12 cellular contexts compared by ENCODE assay signal in the genomic region with DNA sequence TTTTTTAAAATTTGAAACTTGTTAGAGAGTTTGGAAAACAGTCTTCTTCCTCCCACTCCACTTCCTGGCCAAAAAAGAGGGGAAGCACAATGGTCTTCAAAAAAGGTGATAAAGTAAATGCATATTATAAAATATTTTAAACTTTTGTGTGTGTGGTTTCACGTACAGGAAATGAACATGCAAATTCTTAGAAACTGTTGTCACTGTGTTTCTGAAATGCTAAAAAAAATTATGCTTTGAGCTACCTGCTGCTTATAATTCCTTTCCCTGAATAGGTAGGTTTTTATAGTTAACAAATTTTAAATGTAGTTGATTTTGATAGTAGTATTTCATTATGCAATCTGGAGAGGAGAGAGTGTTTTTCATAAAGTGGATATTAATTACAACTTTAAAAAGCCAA. TPM values are rescaled to one million over a fixed set of nuclear protein-coding genes. Genes with fewer than 3 reads are reported as not detected.
DNase-seq lines count a peak whose midpoint lies in the region; ATAC-seq and TF ChIP-seq lines count a peak whose summit lies in the region.
"Had no signal": no experiment of that assay in that cellular context is flagged by ENCODE, and none has a peak within 500 bp of the region (broad histone marks: within the 10 kb centered on the region; RNA-seq: fewer than 3 reads in every experiment).

No MANE protein-coding gene starts in this region.

- H3K27ac Mint-ChIP-seq in activated naive CD8-positive, alpha-beta T cell treated with anti-CD3 and anti-CD28 coated beads for 36 hours: peak overlapping the region; percentile 93

- no peak overlapping the region for H2BK15ac ChIP-seq in IMR-90 (ENCODE audit: low read depth, low read length)

- H3K79me1 ChIP-seq in IMR-90 (ENCODE audit: low read depth in 1 of 2, low read length in 2 of 2): peaks cover 0 to 44% of the 10 kb centered on the region in 2 experiments; a peak in 3 of 4 replicates

- no peak overlapping the region for H4K8ac ChIP-seq in IMR-90 (ENCODE audit: low read depth in 2 of 2, low read length in 2 of 2)

- no peak overlapping the region for H2BK20ac ChIP-seq in IMR-90 (ENCODE audit: low read depth, low read length)

- no peak overlapping the region for H2BK120ac ChIP-seq in IMR-90 (ENCODE audit: low read depth, low read length)

- peaks cover 3% of the 10 kb centered on the region for H3K9me3 Mint-ChIP-seq in activated naive CD8-positive, alpha-beta T cell treated with anti-CD3 and anti-CD28 coated beads for 36 hours

- no peak for TF ChIP-seq RAD21 in IMR-90 (IDR thresholded peaks at IDR 0.05; ENCODE audit: low read length)

- no peaks in the 10 kb centered on the region for H3K36me3 ChIP-seq in IMR-90 (ENCODE audit: control insufficient read depth, insufficient read depth, low read length)
- no peaks in the 10 kb centered on the region for H3K36me3 ChIP-seq in vagina

- H3K9me1 ChIP-seq in IMR-90 (ENCODE audit: insufficient read depth, low read length): no peaks in the 10 kb centered on the region

- CTCF ChIA-PET in IMR-90 (lab: Yijun Ruan, JAX): no interaction called here

- dilution Hi-C loops in IMR-90 (cut with HindIII; ENCODE audit: low sequenced_read_pairs, unreplicated experiment): no loop called here

- no CpG with 5 or more reads among the region's 1 CpG for WGBS in IMR-90 (ENCODE audit: extremely low coverage in 2 of 2, insufficient read length in 1 of 2), 2 experiments

- no peak overlapping the region for H3K18ac ChIP-seq in IMR-90 (ENCODE audit: low read depth, low read length)

- no peak overlapping the region for H3K9ac ChIP-seq in IMR-90 (ENCODE audit: low read depth, low read length)

- H3K9me3 ChIP-seq in IMR-90 (ENCODE audit: control insufficient read depth, insufficient read depth, low read length) (no peaks in the 10 kb centered on the region), vagina (no peaks in the 10 kb centered on the region)

- H3K36me3 Mint-ChIP-seq in activated naive CD8-positive, alpha-beta T cell treated with anti-CD3 and anti-CD28 coated beads for 36 hours: peaks cover 24% of the 10 kb centered on the region

- no peak overlapping the region for H2BK5ac ChIP-seq in IMR-90 (ENCODE audit: low read depth, low read length, poor library complexity, severe bottlenecking)

- ATAC-seq in IMR-90 (ENCODE audit: low read depth) (no peak), HG02798 (IDR thresholded peaks at IDR 0.05; ENCODE audit: poor library complexity, unreplicated experiment) (no peak)

- no peak overlapping the region for H3K14ac ChIP-seq in IMR-90 (replicated peaks; ENCODE audit: low read depth, low read length)

- H3K4ac ChIP-seq in IMR-90 (ENCODE audit: low read depth, low read length): no peak overlapping the region

- H2AK5ac ChIP-seq in IMR-90 (ENCODE audit: low read depth, low read length): no peak overlapping the region

- peaks cover 31% of the 10 kb centered on the region for H4K20me1 ChIP-seq in IMR-90 (ENCODE audit: insufficient read depth, low read length)

- H2AK9ac ChIP-seq in IMR-90 (replicated peaks; ENCODE audit: low read depth, low read length, poor library complexity): no peak overlapping the region

- no peak overlapping the region for H3K56ac ChIP-seq in IMR-90 (ENCODE audit: extremely low read depth, insufficient read depth, low read length)

- H4K91ac ChIP-seq in IMR-90 (ENCODE audit: insufficient read depth, low read depth, low read length): no peak overlapping the region

- peaks cover 48% of the 10 kb centered on the region for H3K4me1 Mint-ChIP-seq in activated naive CD8-positive, alpha-beta T cell treated with anti-CD3 and anti-CD28 coated beads for 36 hours

- no peak overlapping the region for H3K27ac ChIP-seq in IMR-90 (ENCODE audit: insufficient read depth, low read length)
- no peak overlapping the region for H3K27ac ChIP-seq in vagina

- no peak overlapping the region for H3K23ac ChIP-seq in IMR-90 (ENCODE audit: low read depth, low read length)

- peak overlapping the region; percentile 97 for H3K4me3 Mint-ChIP-seq in activated naive CD8-positive, alpha-beta T cell treated with anti-CD3 and anti-CD28 coated beads for 36 hours

- POLR2A ChIA-PET in IMR-90 (lab: Charles Lee; ENCODE audit: unreplicated experiment): no interaction called here

- in situ Hi-C loops in IMR-90 (cut with MboI; ENCODE audit: low sequenced_read_pairs): no loop called here

- no TSS peak for BruUV-seq in IMR-90 (replicated peaks; lab: Mats Ljungman, UMichigan)

- 0 out of 2 replicates have a peak overlapping the region, but pooled peaks have one; percentile 4 for H3K4me2 ChIP-seq in IMR-90 (ENCODE audit: low read depth, low read length)

- no peak overlapping the region for H2AFZ ChIP-seq in IMR-90 (replicated peaks; ENCODE audit: low read length, poor library complexity)

- H3K4me3 ChIP-seq in IMR-90 (ENCODE audit: insufficient read depth, low read depth, low read length) (no peak overlapping the region), vagina (no peak overlapping the region)

- no peaks in the 10 kb centered on the region for H3K27me3 Mint-ChIP-seq in activated naive CD8-positive, alpha-beta T cell treated with anti-CD3 and anti-CD28 coated beads for 36 hours

- peak; percentile 14 for DNase-seq in CD1c-positive myeloid dendritic cell (ENCODE audit: extremely low spot score)
- DNase-seq in IMR-90: no peak
- no peak for DNase-seq in activated naive CD8-positive, alpha-beta T cell treated with anti-CD3 and anti-CD28 coated beads for 36 hours
- DNase-seq in lung microvascular endothelial cell (ENCODE audit: low read depth in 2 of 2): peak; percentile 42 to 43
- no peak for DNase-seq in vagina (ENCODE audit: extremely low spot score in 2 of 2)
- no peak for DNase-seq in Ammon's horn (ENCODE audit: low spot score)
- no peak for DNase-seq in NCI-H1105 treated with DMSO at 0.1 percent for 48 hours (lab: John Stamatoyannopoulos, UW)
- DNase-seq: activated CD4-positive, alpha-beta T cell treated with anti-CD3 and anti-CD28 coated beads, Interleukin-2, amount 50 U/mL, for 48 hours; H7; hippocampal formation; NCI-H2081 treated with DMSO at 0.1 percent for 48 hours had no signal

- TF ChIP-seq POLR2A in IMR-90 (IDR thresholded peaks at IDR 0.05; ENCODE audit: low read depth, low read length) (no peak), vagina (IDR thresholded peaks at IDR 0.05) (no peak)

- intact Hi-C loops in IMR-90 (cut with micrococcal nuclease) (no loop called here), vagina (cut with DNase I) (loop anchor here (5.0 kb wide), 1 partner anchor 71 kb away; the partner anchor contains the start of gene TM7SF3)

- TF ChIP-seq CTCF in IMR-90 (conservative IDR thresholded peaks at IDR 0.05; ENCODE audit: low read depth, low read length) (no peak), vagina (IDR thresholded peaks at IDR 0.05) (no peak)

- no peaks in the 10 kb centered on the region for H3K27me3 ChIP-seq in IMR-90 (ENCODE audit: control insufficient read depth, insufficient read depth, low read length)
- H3K27me3 ChIP-seq in vagina: no peaks in the 10 kb centered on the region

- H4K5ac ChIP-seq in IMR-90 (ENCODE audit: low read depth, low read length): no peak overlapping the region

- H3K4me1 ChIP-seq in IMR-90 (ENCODE audit: control insufficient read depth, insufficient read depth, low read length) (no peaks in the 10 kb centered on the region; the same call in 1 of the 2 replicates), vagina (peaks cover 43% of the 10 kb centered on the region)

TF ChIP-seq in IMR-90, 13 proteins besides CTCF, POLR2A, EP300 and RAD21 (continues in another document):
- TF ChIP-seq MAZ (IDR thresholded peaks at IDR 0.05; ENCODE audit: borderline replicate concordance, low read depth, low read length) (no peak), MAFK (IDR thresholded peaks at IDR 0.05; ENCODE audit: low read depth, low read length) (no peak), BHLHE40 (IDR thresholded peaks at IDR 0.05; ENCODE audit: low read depth, low read length) (no peak), SMC3 (IDR thresholded peaks at IDR 0.05; ENCODE audit: low read depth, low read length) (no peak), CEBPB (IDR thresholded peaks at IDR 0.05; ENCODE audit: low read depth, low read length) (no peak), FOS (IDR thresholded peaks at IDR 0.05; ENCODE audit: low read depth, low read length) (no peak), NFE2L2 (IDR thresholded peaks at IDR 0.05; ENCODE audit: low read depth, low read length) (no peak), ELK1 (IDR thresholded peaks at IDR 0.05; ENCODE audit: borderline replicate concordance, low read depth, low read length) (no peak), RFX5 (IDR thresholded peaks at IDR 0.05; ENCODE audit: low read depth, low read length) (no peak)
- TF ChIP-seq, protein P1, sequence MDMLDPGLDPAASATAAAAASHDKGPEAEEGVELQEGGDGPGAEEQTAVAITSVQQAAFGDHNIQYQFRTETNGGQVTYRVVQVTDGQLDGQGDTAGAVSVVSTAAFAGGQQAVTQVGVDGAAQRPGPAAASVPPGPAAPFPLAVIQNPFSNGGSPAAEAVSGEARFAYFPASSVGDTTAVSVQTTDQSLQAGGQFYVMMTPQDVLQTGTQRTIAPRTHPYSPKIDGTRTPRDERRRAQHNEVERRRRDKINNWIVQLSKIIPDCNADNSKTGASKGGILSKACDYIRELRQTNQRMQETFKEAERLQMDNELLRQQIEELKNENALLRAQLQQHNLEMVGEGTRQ (IDR thresholded peaks at IDR 0.05; ENCODE audit: low read depth, low read length): no peak

RNA-seq across cellular contexts. Expression of gene FGFR1OP2, which starts 3.0 kb away (rescaled TPM):
- total RNA-seq in IMR-90 (2012; rRNA removed) (31.0 and 56.4 TPM in 2 replicates), lung microvascular endothelial cell (40.8 and 102 TPM in 2 replicates), vagina (75.4 TPM)
- polyA plus RNA-seq in IMR-90 (2012; rRNA removed): 21.3 and 26.7 TPM in 2 replicates
- polyA plus RNA-seq in IMR-90 (2012; cell fraction: cytosol; rRNA removed): 13.6 and 16.9 TPM in 2 replicates
- polyA plus RNA-seq in IMR-90 (2012; cell fraction: nucleus; rRNA removed; ENCODE audit: low replicate concordance): 7.6 and 21.6 TPM in 2 replicates
- total RNA-seq in activated naive CD8-positive, alpha-beta T cell treated with anti-CD3 and anti-CD28 coated beads for 36 hours: 10 to 100 TPM; 49.8 to 53.5 TPM

RNA-seq across cellular contexts. Expression of gene INTS13, which starts 3.5 kb away (rescaled TPM):
- total RNA-seq in IMR-90 (2012; rRNA removed) (31.9 and 46.9 TPM in 2 replicates), lung microvascular endothelial cell (17.3 and 17.7 TPM in 2 replicates), vagina (26.0 TPM)
- 9.2 and 9.9 TPM in 2 replicates for polyA plus RNA-seq in IMR-90 (2012; rRNA removed)
- 1.4 and 3.5 TPM in 2 replicates for polyA plus RNA-seq in IMR-90 (2012; cell fraction: cytosol; rRNA removed)
- polyA plus RNA-seq in IMR-90 (2012; cell fraction: nucleus; rRNA removed; ENCODE audit: low replicate concordance): 1.7 and 7.8 TPM in 2 replicates
- total RNA-seq in activated naive CD8-positive, alpha-beta T cell treated with anti-CD3 and anti-CD28 coated beads for 36 hours: 10 to 100 TPM; 82.7 to 86.9 TPM

Comparison
In these comparisons a context has a peak if more than half of its experiments do, and no peak if none do; other contexts are left out.
1. DNase-seq: peak in CD1c-positive myeloid dendritic cell (single experiment) and lung microvascular endothelial cell (2 of 2); none in IMR-90 (single experiment), activated naive CD8-positive, alpha-beta T cell treated with anti-CD3 and anti-CD28 coated beads for 36 hours (single experiment), vagina (0 of 2), Ammon's horn (single experiment) and NCI-H1105 treated with DMSO at 0.1 percent for 48 hours (single experiment).